ENCODE assay signal across 4 cellular contexts in the genomic region with DNA sequence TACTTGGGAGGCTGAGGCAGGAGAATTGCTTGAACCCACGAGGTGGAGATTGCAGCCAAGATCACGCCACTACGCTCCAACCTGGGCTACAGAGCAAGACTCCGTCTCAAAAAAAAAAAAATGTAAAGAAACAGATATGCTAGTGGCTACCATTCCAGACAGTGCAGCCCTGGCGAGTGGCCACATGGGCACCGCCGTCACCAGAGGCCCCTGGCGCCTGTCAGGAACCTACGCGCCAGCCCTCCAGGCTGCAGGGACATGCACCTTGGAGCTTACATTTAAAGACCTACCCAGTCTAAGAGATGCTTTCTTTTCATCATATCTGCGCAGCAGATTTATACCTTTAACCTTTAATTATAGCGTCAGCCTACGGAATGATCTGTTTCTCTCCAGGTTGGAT. TPM values are rescaled to one million over a fixed set of nuclear protein-coding genes. Genes with fewer than 3 reads are reported as not detected.
"Had no signal": no experiment of that assay in that cellular context is flagged by ENCODE, and none has a peak within 500 bp of the region (broad histone marks: within the 10 kb centered on the region; RNA-seq: fewer than 3 reads in every experiment).

No MANE protein-coding gene starts in this region.

- H3K27ac ChIP-seq: HL-60 had no signal

- DNase-seq: IMR-90 had no signal

- H3K4me3 ChIP-seq: K562 had no signal

RNA-seq across cellular contexts. Expression of a gene that starts 37.2 kb away (rescaled TPM):
- total RNA-seq: HepG2 had no signal
